8 cellular contexts compared by ENCODE assay signal in genomic region chr20:38863024-38863851, GRCh38. TPM values are rescaled to one million over a fixed set of nuclear protein-coding genes. Genes with fewer than 3 reads are reported as not detected.
A peak's percentile ranks its signal among the peaks of the same experiment; 100 is the strongest.
DNase-seq lines count a peak whose midpoint lies in the region; ATAC-seq and TF ChIP-seq lines count a peak whose summit lies in the region.

No MANE protein-coding gene starts in this region.

- H3K9me2 ChIP-seq in SK-N-SH, result no peaks in the 10 kb centered on the region

- ATAC-seq in GM18858 (IDR thresholded peaks at IDR 0.05; ENCODE audit: unreplicated experiment) (peak; percentile 62), HG02798 (IDR thresholded peaks at IDR 0.05; ENCODE audit: poor library complexity, unreplicated experiment) (peak; percentile 62)

- H3K4me1 ChIP-seq in ovary (ENCODE audit: insufficient read depth), result no peaks in the 10 kb centered on the region
- peaks cover 0 to 49% of the 10 kb centered on the region in 2 experiments; a peak in 2 of 4 replicates for H3K4me1 ChIP-seq in SK-N-SH (ENCODE audit: control insufficient read depth in 1 of 2, insufficient read depth in 2 of 2, low read depth in 1 of 2, low read length in 1 of 2)

- H3K36me3 ChIP-seq in ovary (no peaks in the 10 kb centered on the region), SK-N-SH (replicated peaks in 1 of 2; ENCODE audit: control insufficient read depth in 1 of 2, insufficient read depth in 2 of 2, low read length in 1 of 2) (no peaks in the 10 kb centered on the region)

- no peak for TF ChIP-seq POLR2A in ovary (IDR thresholded peaks at IDR 0.05)

- TF ChIP-seq EP300 in ovary (IDR thresholded peaks at IDR 0.05) (no peak), SK-N-SH (IDR thresholded peaks at IDR 0.05; ENCODE audit: borderline replicate concordance in 1 of 2, low read depth in 1 of 2, low read length in 1 of 2) (no peak)

- intact Hi-C loops in dendritic cell treated with granulocyte-macrophage colony-stimulating factor and Interleukin-4, amounts not matched to agents 40 ng/mL and 50 ng/mL, for 4 days (cut with micrococcal nuclease), result no loop called here
- intact Hi-C loops in ovary (cut with DNase I), result no loop called here

- H2AFZ ChIP-seq in SK-N-SH (ENCODE audit: low read depth), result no peak overlapping the region

- H3K27me3 ChIP-seq in ovary (no peaks in the 10 kb centered on the region), SK-N-SH (ENCODE audit: insufficient read depth) (no peaks in the 10 kb centered on the region)

- H3K9ac ChIP-seq in SK-N-SH, result no peak overlapping the region

- TF ChIP-seq RAD21 in SK-N-SH (IDR thresholded peaks at IDR 0.05; ENCODE audit: low read length), result no peak

- no peak overlapping the region for H3K4me2 ChIP-seq in SK-N-SH

- WGBS in ovary, 3 donors, result 66 to 78% (median 76%) methylated on average over 12 of the region's 12 CpGs
- WGBS in SK-N-SH (ENCODE audit: low lambda C conversion rate), result 59% methylated on average over 8 of the region's 12 CpGs

- TF ChIP-seq CTCF in ovary (IDR thresholded peaks at IDR 0.05), result no peak
- no peak for TF ChIP-seq CTCF in SK-N-SH (IDR thresholded peaks at IDR 0.05)

- H3K27me3 Mint-ChIP-seq in dendritic cell treated with granulocyte-macrophage colony-stimulating factor and Interleukin-4, amounts not matched to agents 40 ng/mL and 50 ng/mL, for 4 days, result peaks cover under 1% of the 10 kb centered on the region

- CTCF ChIA-PET in SK-N-SH (lab: Yijun Ruan, JAX), result interaction anchor here (0.7 kb wide), 1 partner anchor 30 kb away, joined by 3 read pairs; no protein-coding TSS in a partner anchor

- POLR2A ChIA-PET in SK-N-SH (lab: Yijun Ruan, JAX), result interaction anchor here (1.4 kb wide), 1 partner anchor 12 kb away, joined by 4 read pairs; no protein-coding TSS in a partner anchor

- H3K9me3 ChIP-seq in ovary (no peaks in the 10 kb centered on the region), SK-N-SH (no peaks in the 10 kb centered on the region)

- no peaks in the 10 kb centered on the region for H3F3A ChIP-seq in SK-N-SH (replicated peaks; ENCODE audit: insufficient read depth)

- no peak overlapping the region for H3K4me3 Mint-ChIP-seq in dendritic cell treated with granulocyte-macrophage colony-stimulating factor and Interleukin-4, amounts not matched to agents 40 ng/mL and 50 ng/mL, for 4 days

- no peaks in the 10 kb centered on the region for H3K9me3 Mint-ChIP-seq in dendritic cell treated with granulocyte-macrophage colony-stimulating factor and Interleukin-4, amounts not matched to agents 40 ng/mL and 50 ng/mL, for 4 days

- H3K27ac Mint-ChIP-seq in dendritic cell treated with granulocyte-macrophage colony-stimulating factor and Interleukin-4, amounts not matched to agents 40 ng/mL and 50 ng/mL, for 4 days, result peak overlapping the region; percentile 40

- no peaks in the 10 kb centered on the region for H4K20me1 ChIP-seq in SK-N-SH (ENCODE audit: insufficient read depth)

- H3K79me2 ChIP-seq in SK-N-SH (ENCODE audit: insufficient read depth), result no peaks in the 10 kb centered on the region

- H3K36me3 Mint-ChIP-seq in dendritic cell treated with granulocyte-macrophage colony-stimulating factor and Interleukin-4, amounts not matched to agents 40 ng/mL and 50 ng/mL, for 4 days (ENCODE audit: low read depth), result no peaks in the 10 kb centered on the region

- DNase-seq in SKM-1 (lab: John Stamatoyannopoulos, UW; ENCODE audit: unreplicated experiment) (peak; percentile 42), islet precursor cell (no peak), ovary (no peak), NCI-H510A treated with DMSO at 0.1 percent for 48 hours (lab: John Stamatoyannopoulos, UW) (no peak), SK-N-SH (no peak)

- H3K27ac ChIP-seq in ovary (no peak overlapping the region), SK-N-SH (ENCODE audit: low read depth in 2 of 2, low read length in 1 of 2) (peak overlapping the region in 1 of 2 experiments; percentile 95; a peak in 2 of 4 replicates)

- H3K4me3 ChIP-seq in ovary (no peak overlapping the region), SK-N-SH (ENCODE audit: low read depth in 2 of 2, low read length in 1 of 2) (no peak overlapping the region)

- peaks cover 61% of the 10 kb centered on the region for H3K4me1 Mint-ChIP-seq in dendritic cell treated with granulocyte-macrophage colony-stimulating factor and Interleukin-4, amounts not matched to agents 40 ng/mL and 50 ng/mL, for 4 days (ENCODE audit: low read depth)

TF ChIP-seq in SK-N-SH, 30 proteins besides CTCF, POLR2A, EP300 and RAD21:
- TF ChIP-seq ELF1 (IDR thresholded peaks at IDR 0.05), result no peak
- no peak for TF ChIP-seq MEF2A (IDR thresholded peaks at IDR 0.05; ENCODE audit: borderline replicate concordance, low read depth)
- no peak for TF ChIP-seq FOSL2 (IDR thresholded peaks at IDR 0.05; ENCODE audit: borderline replicate concordance, low read depth)
- no peak for TF ChIP-seq TEAD4 (IDR thresholded peaks at IDR 0.05; ENCODE audit: borderline replicate concordance, insufficient read depth)
- TF ChIP-seq RFX5 (IDR thresholded peaks at IDR 0.05; ENCODE audit: low read length), result no peak
- no peak for TF ChIP-seq RXRA (IDR thresholded peaks at IDR 0.05; ENCODE audit: borderline replicate concordance, low read depth)
- TF ChIP-seq, protein P1, sequence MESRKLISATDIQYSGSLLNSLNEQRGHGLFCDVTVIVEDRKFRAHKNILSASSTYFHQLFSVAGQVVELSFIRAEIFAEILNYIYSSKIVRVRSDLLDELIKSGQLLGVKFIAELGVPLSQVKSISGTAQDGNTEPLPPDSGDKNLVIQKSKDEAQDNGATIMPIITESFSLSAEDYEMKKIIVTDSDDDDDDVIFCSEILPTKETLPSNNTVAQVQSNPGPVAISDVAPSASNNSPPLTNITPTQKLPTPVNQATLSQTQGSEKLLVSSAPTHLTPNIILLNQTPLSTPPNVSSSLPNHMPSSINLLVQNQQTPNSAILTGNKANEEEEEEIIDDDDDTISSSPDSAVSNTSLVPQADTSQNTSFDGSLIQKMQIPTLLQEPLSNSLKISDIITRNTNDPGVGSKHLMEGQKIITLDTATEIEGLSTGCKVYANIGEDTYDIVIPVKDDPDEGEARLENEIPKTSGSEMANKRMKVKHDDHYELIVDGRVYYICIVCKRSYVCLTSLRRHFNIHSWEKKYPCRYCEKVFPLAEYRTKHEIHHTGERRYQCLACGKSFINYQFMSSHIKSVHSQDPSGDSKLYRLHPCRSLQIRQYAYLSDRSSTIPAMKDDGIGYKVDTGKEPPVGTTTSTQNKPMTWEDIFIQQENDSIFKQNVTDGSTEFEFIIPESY (IDR thresholded peaks at IDR 0.05; ENCODE audit: borderline replicate concordance, low read depth), result no peak
- no peak for TF ChIP-seq POLR2AphosphoS5 (IDR thresholded peaks at IDR 0.05; ENCODE audit: low read depth, low read length)
- no peak for TF ChIP-seq YY1 (IDR thresholded peaks at IDR 0.05; ENCODE audit: low read depth)
- no peak for TF ChIP-seq NFIC (IDR thresholded peaks at IDR 0.05; ENCODE audit: borderline replicate concordance)
- TF ChIP-seq, protein P2, sequence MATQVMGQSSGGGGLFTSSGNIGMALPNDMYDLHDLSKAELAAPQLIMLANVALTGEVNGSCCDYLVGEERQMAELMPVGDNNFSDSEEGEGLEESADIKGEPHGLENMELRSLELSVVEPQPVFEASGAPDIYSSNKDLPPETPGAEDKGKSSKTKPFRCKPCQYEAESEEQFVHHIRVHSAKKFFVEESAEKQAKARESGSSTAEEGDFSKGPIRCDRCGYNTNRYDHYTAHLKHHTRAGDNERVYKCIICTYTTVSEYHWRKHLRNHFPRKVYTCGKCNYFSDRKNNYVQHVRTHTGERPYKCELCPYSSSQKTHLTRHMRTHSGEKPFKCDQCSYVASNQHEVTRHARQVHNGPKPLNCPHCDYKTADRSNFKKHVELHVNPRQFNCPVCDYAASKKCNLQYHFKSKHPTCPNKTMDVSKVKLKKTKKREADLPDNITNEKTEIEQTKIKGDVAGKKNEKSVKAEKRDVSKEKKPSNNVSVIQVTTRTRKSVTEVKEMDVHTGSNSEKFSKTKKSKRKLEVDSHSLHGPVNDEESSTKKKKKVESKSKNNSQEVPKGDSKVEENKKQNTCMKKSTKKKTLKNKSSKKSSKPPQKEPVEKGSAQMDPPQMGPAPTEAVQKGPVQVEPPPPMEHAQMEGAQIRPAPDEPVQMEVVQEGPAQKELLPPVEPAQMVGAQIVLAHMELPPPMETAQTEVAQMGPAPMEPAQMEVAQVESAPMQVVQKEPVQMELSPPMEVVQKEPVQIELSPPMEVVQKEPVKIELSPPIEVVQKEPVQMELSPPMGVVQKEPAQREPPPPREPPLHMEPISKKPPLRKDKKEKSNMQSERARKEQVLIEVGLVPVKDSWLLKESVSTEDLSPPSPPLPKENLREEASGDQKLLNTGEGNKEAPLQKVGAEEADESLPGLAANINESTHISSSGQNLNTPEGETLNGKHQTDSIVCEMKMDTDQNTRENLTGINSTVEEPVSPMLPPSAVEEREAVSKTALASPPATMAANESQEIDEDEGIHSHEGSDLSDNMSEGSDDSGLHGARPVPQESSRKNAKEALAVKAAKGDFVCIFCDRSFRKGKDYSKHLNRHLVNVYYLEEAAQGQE (IDR thresholded peaks at IDR 0.05; ENCODE audit: low read depth, low read length), result no peak
- TF ChIP-seq IRF3 (IDR thresholded peaks at IDR 0.05; ENCODE audit: low read depth, low read length), result no peak

RNA-seq across cellular contexts. Expression of gene PPP1R16B, which starts 57.7 kb away (rescaled TPM):
- 10 to 100 TPM in 1 of 7 donors, 1 to 10 TPM in 4, under 1 TPM in 2; 0.92 to 56.4 (median 2.9) TPM for total RNA-seq in ovary
- polyA plus RNA-seq in ovary (10 to 100 TPM in 1 of 2 donors, 1 to 10 TPM in 1; 2.5 to 11.2 TPM), SK-N-SH (2012; rRNA removed) (0.28 and 0.91 TPM in 2 replicates)
- 0.49 and 1.1 TPM in 2 replicates for polyA plus RNA-seq in SK-N-SH (2012; cell fraction: cytosol; rRNA removed)
- 0.61 and 0.90 TPM in 2 replicates for polyA plus RNA-seq in SK-N-SH (2012; cell fraction: nucleus; rRNA removed)
